26 cellular contexts compared by ENCODE assay signal in genomic region chr3:197167546-197167945, GRCh38.
"Had no signal": no experiment of that assay in that cellular context is flagged by ENCODE, and none has a peak within 500 bp of the region (broad histone marks: within the 10 kb centered on the region; RNA-seq: fewer than 3 reads in every experiment).

No MANE protein-coding gene starts in this region.

- H3K9me3 ChIP-seq: esophagus squamous epithelium, heart left ventricle, mucosa of descending colon, psoas muscle, thyroid gland had no signal

- FAIRE-seq: endometrium, frontal cortex, kidney had no signal

- H3K4me3 Mint-ChIP-seq: mesothelial cell of epicardium; naive B cell; natural killer cell treated with Interleukin-12 subunit alpha and Interleukin-12 subunit beta and Interleukin-15 and Interleukin-18, amount 100 ng/mL, for 72 hours; neural progenitor cell; stimulated activated naive B cell treated with anti-CD40 and anti-IgM and Interleukin-4, amounts not matched to agents 10 μg/mL and 1 μg/mL and 100 μg/mL, for 72 hours; stimulated activated naive CD8-positive, alpha-beta T cell treated with anti-CD3 and anti-CD28 coated beads, Interleukin-15, amount 100 ng/mL, for 72 hours had no signal

- H3K4me2 ChIP-seq: hepatocyte, neural progenitor cell had no signal

- H3K27me3 ChIP-seq: esophagus squamous epithelium, heart left ventricle, hepatocyte, neural progenitor cell, thyroid gland had no signal

- DNase-seq: dermis blood vessel endothelial cell; effector memory CD4-positive, alpha-beta T cell; esophagus squamous epithelium; heart left ventricle; kidney; mesenchymal stem cell; mucosa of descending colon; naive B cell; psoas muscle; right cardiac atrium; stimulated activated CD4-positive, alpha-beta T cell treated with anti-CD3 and anti-CD28 coated beads, Interleukin-15, amount 100 ng/mL, for 24 hours; stimulated activated CD4-positive, alpha-beta T cell treated with anti-CD3 and anti-CD28 coated beads, Interleukin-2, amount 100 ng/mL, for 48 hours; stimulated activated naive B cell treated with anti-CD40 and anti-IgM and Interleukin-4, amounts not matched to agents 10 μg/mL and 1 μg/mL and 100 μg/mL, for 72 hours; stimulated activated naive CD8-positive, alpha-beta T cell treated with anti-CD3 and anti-CD28 coated beads, Interleukin-15, amount 100 ng/mL, for 72 hours; thyroid gland; trophoblast cell had no signal

- H2AFZ ChIP-seq: hepatocyte, neural progenitor cell had no signal

- H3K27me3 Mint-ChIP-seq: naive B cell; natural killer cell treated with Interleukin-12 subunit alpha and Interleukin-12 subunit beta and Interleukin-15 and Interleukin-18, amount 100 ng/mL, for 72 hours; stimulated activated naive B cell treated with anti-CD40 and anti-IgM and Interleukin-4, amounts not matched to agents 10 μg/mL and 1 μg/mL and 100 μg/mL, for 72 hours; stimulated activated naive CD8-positive, alpha-beta T cell treated with anti-CD3 and anti-CD28 coated beads, Interleukin-15, amount 100 ng/mL, for 72 hours had no signal

- H3K36me3 ChIP-seq: heart left ventricle, neural progenitor cell, thyroid gland had no signal

- H3K27ac Mint-ChIP-seq: neural progenitor cell; stimulated activated naive CD8-positive, alpha-beta T cell treated with anti-CD3 and anti-CD28 coated beads, Interleukin-15, amount 100 ng/mL, for 72 hours had no signal

- H3K4me1 ChIP-seq: neural progenitor cell, thyroid gland had no signal

- H3K4me3 ChIP-seq: coronary artery, esophagus squamous epithelium, heart left ventricle, hepatocyte, lung, mucosa of descending colon, neural progenitor cell, psoas muscle, skin epidermis, thyroid gland had no signal

- H3K9ac ChIP-seq: neural progenitor cell had no signal

- H3K9me3 Mint-ChIP-seq: naive B cell; natural killer cell treated with Interleukin-12 subunit alpha and Interleukin-12 subunit beta and Interleukin-15 and Interleukin-18, amount 100 ng/mL, for 72 hours; neural progenitor cell; stimulated activated naive B cell treated with anti-CD40 and anti-IgM and Interleukin-4, amounts not matched to agents 10 μg/mL and 1 μg/mL and 100 μg/mL, for 72 hours; stimulated activated naive CD8-positive, alpha-beta T cell treated with anti-CD3 and anti-CD28 coated beads, Interleukin-15, amount 100 ng/mL, for 72 hours had no signal

- H3K27ac ChIP-seq: coronary artery, esophagus squamous epithelium, heart left ventricle, hepatocyte, neural progenitor cell, psoas muscle, thyroid gland had no signal

- ATAC-seq: heart left ventricle; left lobe of liver; mucosa of descending colon; natural killer cell treated with Interleukin-12 subunit alpha and Interleukin-12 subunit beta and Interleukin-15 and Interleukin-18, amount 100 ng/mL, for 72 hours; psoas muscle; right cardiac atrium; stimulated activated naive B cell treated with anti-CD40 and anti-IgM and Interleukin-4, amounts not matched to agents 10 μg/mL and 1 μg/mL and 100 μg/mL, for 72 hours; stimulated activated naive CD8-positive, alpha-beta T cell treated with anti-CD3 and anti-CD28 coated beads, Interleukin-15, amount 100 ng/mL, for 72 hours had no signal
